8 cellular contexts compared by ENCODE assay signal in genomic region chr9:7436754-7437153, GRCh38.
"Had no signal": no experiment of that assay in that cellular context is flagged by ENCODE, and none has a peak within 500 bp of the region (broad histone marks: within the 10 kb centered on the region; RNA-seq: fewer than 3 reads in every experiment).

No MANE protein-coding gene starts in this region.

- FAIRE-seq: HTR-8/SVneo, K562 had no signal

- DNase-seq: IMR-90, KBM-7, KG1 had no signal

- H3K4me2 ChIP-seq: KMS-11 had no signal

- H3K27ac Mint-ChIP-seq: IgD-negative memory B cell had no signal

- H3K27ac ChIP-seq: HL-60, KMS-11 had no signal

- H3K4me1 Mint-ChIP-seq: IgD-negative memory B cell had no signal

- H3K4me3 Mint-ChIP-seq: IgD-negative memory B cell had no signal

- H3K4me3 ChIP-seq: K562 had no signal

- H3K9ac ChIP-seq: KMS-11 had no signal

- ATAC-seq: K562 had no signal

- H3K27me3 Mint-ChIP-seq: IgD-negative memory B cell had no signal
